Comparison of ENCODE assay signal across 19 cellular contexts in the genomic region with DNA sequence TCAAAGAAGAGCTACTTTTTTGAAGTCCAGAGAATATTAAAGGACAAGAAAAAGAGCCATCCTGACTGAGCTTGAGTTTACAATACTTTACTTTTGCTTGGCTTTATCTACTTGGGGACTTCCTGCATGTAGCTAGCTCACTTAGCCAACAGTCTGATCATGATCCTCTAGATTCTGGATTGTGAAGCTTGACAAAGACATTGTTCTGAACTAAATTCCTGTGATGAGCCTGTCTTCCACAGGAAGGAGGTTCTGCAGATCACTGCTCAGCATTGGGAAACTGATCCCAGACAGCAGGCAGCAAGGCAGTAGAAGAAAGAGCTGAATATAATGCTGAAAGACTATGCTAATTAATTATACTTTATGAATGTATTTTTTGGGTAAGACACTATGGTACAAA.
A peak's percentile ranks its signal among the peaks of the same experiment; 100 is the strongest.
DNase-seq lines count a peak whose midpoint lies in the region; ATAC-seq and TF ChIP-seq lines count a peak whose summit lies in the region.
"Had no signal": no experiment of that assay in that cellular context is flagged by ENCODE, and none has a peak within 500 bp of the region (broad histone marks: within the 10 kb centered on the region; RNA-seq: fewer than 3 reads in every experiment).

No MANE protein-coding gene starts in this region.

- H3F3A ChIP-seq in GM23248 (ENCODE audit: insufficient read depth), result peaks cover 3% of the 10 kb centered on the region; the same call in 1 of the 2 replicates

- H3K27me3 ChIP-seq in GM23248 (replicated peaks; ENCODE audit: insufficient read depth), result no peaks in the 10 kb centered on the region
- no peaks in the 10 kb centered on the region for H3K27me3 ChIP-seq in osteoblast (ENCODE audit: insufficient read depth, low read length)
- H3K27me3 ChIP-seq in lower lobe of right lung (ENCODE audit: low read depth), result no peaks in the 10 kb centered on the region

- H3K4me1 ChIP-seq in GM23248 (ENCODE audit: insufficient read depth) (peaks cover 31% of the 10 kb centered on the region), osteoblast (ENCODE audit: insufficient read depth, low read length) (no peaks in the 10 kb centered on the region), lower lobe of right lung (no peaks in the 10 kb centered on the region)

- H2AFZ ChIP-seq in GM23248, result peak overlapping the region; percentile 37; the same call in 1 of the 2 replicates
- H2AFZ ChIP-seq in osteoblast (ENCODE audit: low read length), result peak overlapping the region; percentile 6

- H3K9me2 ChIP-seq in GM23248 (ENCODE audit: insufficient read depth), result no peaks in the 10 kb centered on the region

- intact Hi-C loops in lower lobe of right lung (cut with DNase I), result no loop called here

- no peaks in the 10 kb centered on the region for H3K79me2 ChIP-seq in GM23248 (ENCODE audit: insufficient read depth)
- H3K79me2 ChIP-seq in osteoblast (ENCODE audit: insufficient read depth, low read length), result no peaks in the 10 kb centered on the region

- in situ Hi-C loops in GM23248 (cut with MboI), result no loop called here

- H3K9ac ChIP-seq in GM23248 (no peak overlapping the region), SK-N-MC (ENCODE audit: insufficient read length) (no peak overlapping the region)

- no peak overlapping the region for H3K4me2 ChIP-seq in GM23248 (ENCODE audit: unreplicated experiment)
- H3K4me2 ChIP-seq in osteoblast (ENCODE audit: insufficient read depth, low read length), result no peak overlapping the region

- no peak overlapping the region for H3K27ac ChIP-seq in GM23248
- no peak overlapping the region; the same call in 1 of the 2 replicates for H3K27ac ChIP-seq in SK-N-MC
- H3K27ac ChIP-seq in osteoblast (ENCODE audit: low read depth, low read length), result no peak overlapping the region
- H3K27ac ChIP-seq in lower lobe of right lung, result no peak overlapping the region

- peak; percentile 25 for DNase-seq in GM23248
- peak; percentile 22 for DNase-seq in SK-N-MC (ENCODE audit: low read depth, low spot score)
- peak; percentile 33 for DNase-seq in fibroblast of peridontal ligament (ENCODE audit: extremely low read depth)
- no peak for DNase-seq in osteoblast (ENCODE audit: insufficient read length, low spot score, missing footprints)
- DNase-seq in NCI-H510A treated with DMSO at 0.1 percent for 48 hours (lab: John Stamatoyannopoulos, UW), result no peak
- DNase-seq in lower lobe of right lung, result no peak
- no peak for DNase-seq in activated CD4-positive, alpha-beta T cell treated with anti-CD3 and anti-CD28 coated beads, Interleukin-2, amount 50 U/mL, for 4 hours
- no peak for DNase-seq in cerebellar nuclear complex (lab: John Stamatoyannopoulos, UW)
- DNase-seq: activated CD4-positive, CD25-positive, alpha-beta regulatory T cell treated with anti-CD3 and anti-CD28 coated beads, Interleukin-2, amount 50 U/mL, for 72 hours; activated CD8-positive, alpha-beta memory T cell treated with anti-CD3 and anti-CD28 coated beads, Interleukin-2, amount 10 ng/mL, durations not matched to agents 7 days and 5 days; Calu3; EL; mucosa of descending colon; MV-4-11; NCI-H2029 treated with DMSO at 0.1 percent for 48 hours; NCI-H524 treated with DMSO at 0.1 percent for 48 hours; Right ventricle myocardium superior; stimulated activated CD4-positive, alpha-beta T cell treated with anti-CD3 and anti-CD28 coated beads, Interleukin-4, amount 100 ng/mL, for 1 hour had no signal

- no peak for ATAC-seq in lower lobe of right lung
- ATAC-seq: activated CD8-positive, alpha-beta memory T cell treated with anti-CD3 and anti-CD28 coated beads, Interleukin-2, amount 10 ng/mL, durations not matched to agents 7 days and 5 days; K562; mucosa of descending colon had no signal

- H3K9me3 ChIP-seq in GM23248 (ENCODE audit: low read depth) (no peaks in the 10 kb centered on the region), SK-N-MC (ENCODE audit: low read depth, low read length) (no peaks in the 10 kb centered on the region), osteoblast (ENCODE audit: low read depth, low read length) (no peaks in the 10 kb centered on the region), lower lobe of right lung (no peaks in the 10 kb centered on the region)
- H3K9me3 ChIP-seq: mucosa of descending colon had no signal

- no peak for TF ChIP-seq CTCF in osteoblast (IDR thresholded peaks at IDR 0.05; ENCODE audit: extremely low read depth, low read depth, low read length)
- no peak for TF ChIP-seq CTCF in lower lobe of right lung (IDR thresholded peaks at IDR 0.05)

- H3K36me3 ChIP-seq in GM23248 (ENCODE audit: low read depth), result no peaks in the 10 kb centered on the region
- H3K36me3 ChIP-seq in SK-N-MC (ENCODE audit: insufficient read depth, low read length), result no peaks in the 10 kb centered on the region
- no peaks in the 10 kb centered on the region for H3K36me3 ChIP-seq in osteoblast (ENCODE audit: insufficient read depth, low read length)
- no peaks in the 10 kb centered on the region for H3K36me3 ChIP-seq in lower lobe of right lung

- H3K4me3 ChIP-seq in GM23248 (no peak overlapping the region), SK-N-MC (no peak overlapping the region), osteoblast (ENCODE audit: insufficient read depth, low read length) (no peak overlapping the region), lower lobe of right lung (no peak overlapping the region)
- H3K4me3 ChIP-seq: K562, mucosa of descending colon had no signal

- H4K20me1 ChIP-seq in GM23248 (ENCODE audit: insufficient read depth), result no peaks in the 10 kb centered on the region
- H4K20me1 ChIP-seq in osteoblast (ENCODE audit: insufficient read depth, low read length), result no peaks in the 10 kb centered on the region

Comparison
In these comparisons a context has a peak if more than half of its experiments do, and no peak if none do; other contexts are left out.
1. DNase-seq: peak in GM23248 (single experiment), SK-N-MC (single experiment) and fibroblast of peridontal ligament (single experiment); none in osteoblast (single experiment), NCI-H510A treated with DMSO at 0.1 percent for 48 hours (single experiment), lower lobe of right lung (single experiment), activated CD4-positive, alpha-beta T cell treated with anti-CD3 and anti-CD28 coated beads, Interleukin-2, amount 50 U/mL, for 4 hours (0 of 2) and cerebellar nuclear complex (0 of 2).